In the genomic region with DNA sequence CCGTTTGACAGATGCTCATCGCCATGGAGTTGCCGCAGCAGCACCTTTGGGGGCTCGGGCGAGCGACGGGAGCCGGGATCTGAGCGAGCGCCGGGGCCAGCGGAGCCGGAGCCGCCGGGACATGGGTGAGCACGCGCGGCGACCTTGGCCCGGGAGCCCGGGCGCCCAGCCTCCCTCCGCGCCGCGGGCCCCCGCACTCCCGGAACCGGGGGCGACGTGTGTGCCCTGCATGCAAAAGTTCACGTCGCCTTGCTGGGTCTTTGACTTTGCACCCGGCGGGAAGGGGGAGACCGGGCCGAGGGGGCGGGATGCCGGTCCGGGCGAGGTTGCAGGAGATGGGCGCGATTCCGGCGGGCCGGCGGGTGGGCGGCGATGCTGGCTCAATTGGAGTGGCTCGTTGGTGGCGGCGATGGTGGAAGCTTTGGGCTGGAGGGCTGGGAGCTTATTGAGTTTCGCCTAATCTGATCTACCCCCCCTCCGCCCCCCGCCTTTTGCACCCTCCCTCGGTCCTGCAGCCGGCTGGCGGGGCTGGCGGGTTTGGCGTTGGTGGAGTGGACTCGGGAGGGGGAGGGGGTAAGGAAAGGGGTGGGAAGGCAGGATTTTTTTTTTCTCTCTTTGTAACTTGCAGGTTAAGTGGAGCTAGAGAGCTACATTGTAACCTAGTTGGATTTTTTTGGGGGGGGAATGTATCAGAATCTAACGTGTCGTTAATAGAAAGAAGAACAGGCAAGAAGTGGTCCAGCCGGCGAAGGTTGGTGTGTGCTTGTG, we compare ENCODE assay signal across 8 cellular contexts. TPM values are rescaled to one million over a fixed set of nuclear protein-coding genes. Genes with fewer than 3 reads are reported as not detected.
DNase-seq lines count a peak whose midpoint lies in the region; ATAC-seq and TF ChIP-seq lines count a peak whose summit lies in the region.

TSS of gene SETBP1 (plus strand) at position 618 of the 768 bp plus-strand sequence. CDS start 20,459 bp downstream, outside the sequence.

- H3K4me1 ChIP-seq in mesendoderm (ENCODE audit: control insufficient read depth, low read depth, low read length): peaks cover 14% of the 10 kb centered on the region

- H3K27me3 ChIP-seq in mesendoderm (ENCODE audit: insufficient read depth, low read length, poor library complexity): no peaks in the 10 kb centered on the region

- no peak within 1 kb of the TSS for H4K5ac ChIP-seq in mesendoderm (ENCODE audit: low read length)

- peaks cover 5% of the 10 kb centered on the region for H3K4me1 Mint-ChIP-seq in stimulated activated effector memory CD8-positive, alpha-beta T cell treated with anti-CD3 and anti-CD28 coated beads, Interleukin-12 subunit alpha, Interleukin-12 subunit beta, amount 100 ng/mL, for 72 hours

- peak within 1 kb of the TSS; percentile 87 for H3K27ac ChIP-seq in mesendoderm (ENCODE audit: low read depth, low read length)

- WGBS in mesendoderm (ENCODE audit: extremely low coverage, insufficient coverage, low lambda C conversion rate): no CpG with 5 or more reads among the region's 65 CpGs

- H3K27ac Mint-ChIP-seq in stimulated activated effector memory CD8-positive, alpha-beta T cell treated with anti-CD3 and anti-CD28 coated beads, Interleukin-12 subunit alpha, Interleukin-12 subunit beta, amount 100 ng/mL, for 72 hours: peak within 1 kb of the TSS; percentile 87

- ATAC-seq in GM19035 (IDR thresholded peaks at IDR 0.05; ENCODE audit: unreplicated experiment) (peak; percentile 26), HG03442 (IDR thresholded peaks at IDR 0.05; ENCODE audit: unreplicated experiment) (no peak)
- peak; percentile 64 for ATAC-seq in stimulated activated effector memory CD8-positive, alpha-beta T cell treated with anti-CD3 and anti-CD28 coated beads, Interleukin-12 subunit alpha, Interleukin-12 subunit beta, amount 100 ng/mL, for 72 hours

- H3K36me3 Mint-ChIP-seq in stimulated activated effector memory CD8-positive, alpha-beta T cell treated with anti-CD3 and anti-CD28 coated beads, Interleukin-12 subunit alpha, Interleukin-12 subunit beta, amount 100 ng/mL, for 72 hours: peaks cover 19% of the 10 kb centered on the region

- peak; percentile 42 for DNase-seq in AG09319 (ENCODE audit: extremely low read depth, low read depth)
- DNase-seq in NCI-H1694 treated with DMSO at 0.1 percent for 48 hours (lab: John Stamatoyannopoulos, UW): peak; percentile 23
- DNase-seq in activated CD4-positive, alpha-beta T cell treated with anti-CD3 and anti-CD28 coated beads, Interleukin-2, amount 50 U/mL, for 48 hours: peak; percentile 47 to 58
- DNase-seq in epidermal melanocyte (ENCODE audit: insufficient read length, low spot score): peak; percentile 60
- DNase-seq in mesendoderm: peak; percentile 88
- DNase-seq in stimulated activated effector memory CD8-positive, alpha-beta T cell treated with anti-CD3 and anti-CD28 coated beads, Interleukin-12 subunit alpha, Interleukin-12 subunit beta, amount 100 ng/mL, for 72 hours (ENCODE audit: low spot score in 2 of 2): peak; percentile 60 to 81

- peaks cover 7% of the 10 kb centered on the region for H3K79me2 ChIP-seq in mesendoderm (ENCODE audit: control insufficient read depth, insufficient read depth, low read length)

- H2BK15ac ChIP-seq in mesendoderm (replicated peaks; ENCODE audit: low read depth): peak within 1 kb of the TSS; percentile 97

- H2BK5ac ChIP-seq in mesendoderm (ENCODE audit: low read length): peak within 1 kb of the TSS; percentile 38

- H3K23ac ChIP-seq in mesendoderm (ENCODE audit: low read length): no peak within 1 kb of the TSS

- peak within 1 kb of the TSS; percentile 100 for H3K18ac ChIP-seq in mesendoderm (ENCODE audit: low read length)

- H3K9me3 Mint-ChIP-seq in stimulated activated effector memory CD8-positive, alpha-beta T cell treated with anti-CD3 and anti-CD28 coated beads, Interleukin-12 subunit alpha, Interleukin-12 subunit beta, amount 100 ng/mL, for 72 hours: no peaks in the 10 kb centered on the region

- peak within 1 kb of the TSS; percentile 82 for H3K9ac ChIP-seq in mesendoderm (ENCODE audit: low read length)

- no peak within 1 kb of the TSS for H3K4me3 Mint-ChIP-seq in stimulated activated effector memory CD8-positive, alpha-beta T cell treated with anti-CD3 and anti-CD28 coated beads, Interleukin-12 subunit alpha, Interleukin-12 subunit beta, amount 100 ng/mL, for 72 hours

- H3K4me2 ChIP-seq in mesendoderm (ENCODE audit: low read length): peak within 1 kb of the TSS; percentile 84

- H3K4me3 ChIP-seq in mesendoderm (ENCODE audit: low read length): peak within 1 kb of the TSS; percentile 58

- H3K56ac ChIP-seq in mesendoderm (ENCODE audit: low read length): peak within 1 kb of the TSS; percentile 86

- no peaks in the 10 kb centered on the region for H3K79me1 ChIP-seq in mesendoderm (ENCODE audit: low read length)

- no peak within 1 kb of the TSS for H2AK5ac ChIP-seq in mesendoderm (ENCODE audit: low read length)

- H2BK120ac ChIP-seq in mesendoderm (ENCODE audit: low read depth, low read length): peak within 1 kb of the TSS; percentile 79

- H3K36me3 ChIP-seq in mesendoderm (ENCODE audit: control insufficient read depth, insufficient read depth, low read length): no peaks in the 10 kb centered on the region

- H4K8ac ChIP-seq in mesendoderm (ENCODE audit: low read depth, low read length): peak within 1 kb of the TSS; percentile 83

- TF ChIP-seq CTCF in AG09319 (IDR thresholded peaks at IDR 0.05; ENCODE audit: low read depth, low read length): peak; percentile 2; the same call in 1 of the 2 replicates

- peak within 1 kb of the TSS; percentile 100 for H3K4ac ChIP-seq in mesendoderm (ENCODE audit: low read depth, low read length)

RNA-seq across cellular contexts. Expression of gene SETBP1, which starts in this region (rescaled TPM):
- polyA plus RNA-seq in mesendoderm (2013, experiment 1 of 2): 1.9 TPM
- 1.9 TPM for polyA plus RNA-seq in mesendoderm (2013, experiment 2 of 2)

Comparison
In these comparisons a context has a peak if more than half of its experiments do, and no peak if none do; other contexts are left out.
1. DNase-seq: peak in every context shown above with its lines; median percentile 88 in mesendoderm; 70 in stimulated activated effector memory CD8-positive, alpha-beta T cell treated with anti-CD3 and anti-CD28 coated beads, Interleukin-12 subunit alpha, Interleukin-12 subunit beta, amount 100 ng/mL, for 72 hours; 60 in epidermal melanocyte; 52 in activated CD4-positive, alpha-beta T cell treated with anti-CD3 and anti-CD28 coated beads, Interleukin-2, amount 50 U/mL, for 48 hours; 42 in AG09319; 23 in NCI-H1694 treated with DMSO at 0.1 percent for 48 hours.